1 cellular context compared by ENCODE assay signal in genomic region chr3:71265365-71265935, GRCh38.
TF ChIP-seq lines count a peak whose summit lies in the region.

No MANE protein-coding gene starts in this region.

TF ChIP-seq in GM23338, 12 proteins besides CTCF, POLR2A, EP300 and RAD21 (continued from another document):
- no peak for TF ChIP-seq REST (IDR thresholded peaks at IDR 0.05; ENCODE audit: unreplicated experiment)
- TF ChIP-seq STAT1 (IDR thresholded peaks at IDR 0.05; ENCODE audit: unreplicated experiment) = no peak
- TF ChIP-seq ETS1 (IDR thresholded peaks at IDR 0.05) = no peak
- TF ChIP-seq ZNF331 (CRISPR knock-in tag; IDR thresholded peaks at IDR 0.05; ENCODE audit: low read depth) = no peak
- TF ChIP-seq CREB1 (CRISPR knock-in tag; IDR thresholded peaks at IDR 0.05; ENCODE audit: low read depth) = no peak
- no peak for TF ChIP-seq ZNF114 (CRISPR knock-in tag; IDR thresholded peaks at IDR 0.05)
- TF ChIP-seq ZNF462 (CRISPR knock-in tag; IDR thresholded peaks at IDR 0.05) = no peak
- no peak for TF ChIP-seq EZH2phosphoT487 (IDR thresholded peaks at IDR 0.05; ENCODE audit: unreplicated experiment)
TF ChIP-seq in GM23338: peak in this region for 0.
